9 cellular contexts compared by ENCODE assay signal in genomic region chr17:40112718-40113109, GRCh38. TPM values are rescaled to one million over a fixed set of nuclear protein-coding genes. Genes with fewer than 3 reads are reported as not detected.
A peak's percentile ranks its signal among the peaks of the same experiment; 100 is the strongest.
DNase-seq lines count a peak whose midpoint lies in the region; ATAC-seq and TF ChIP-seq lines count a peak whose summit lies in the region.
"Had no signal": no experiment of that assay in that cellular context is flagged by ENCODE, and none has a peak within 500 bp of the region (broad histone marks: within the 10 kb centered on the region; RNA-seq: fewer than 3 reads in every experiment).

No MANE protein-coding gene starts in this region.

- H3K27me3 ChIP-seq in dorsolateral prefrontal cortex (no peaks in the 10 kb centered on the region), vagina (no peaks in the 10 kb centered on the region)

- peaks cover 64% of the 10 kb centered on the region for H3K4me1 Mint-ChIP-seq in activated naive CD4-positive, alpha-beta T cell treated with anti-CD3 and anti-CD28 coated beads, Interleukin-2, amount 50 U/mL, for 24 hours
- H3K4me1 Mint-ChIP-seq in naive B cell, result peaks cover 36 to 57% (median 42%) of the 10 kb centered on the region in 3 donors

- no peak for TF ChIP-seq POLR2A in vagina (IDR thresholded peaks at IDR 0.05)

- H3K27ac ChIP-seq in dorsolateral prefrontal cortex, result peak overlapping the region; percentile 10 to 100 (median 98)
- peak overlapping the region; percentile 98 for H3K27ac ChIP-seq in vagina

- peak overlapping the region; percentile 85 for H3K4me3 Mint-ChIP-seq in activated naive CD4-positive, alpha-beta T cell treated with anti-CD3 and anti-CD28 coated beads, Interleukin-2, amount 50 U/mL, for 24 hours
- H3K4me3 Mint-ChIP-seq in naive B cell, result peak overlapping the region in 5 of 8 donors; percentile 51 to 90 (median 76)

- no peak for TF ChIP-seq CTCF in dorsolateral prefrontal cortex (IDR thresholded peaks at IDR 0.05 in 54 of 56, conservative IDR thresholded peaks at IDR 0.05 in 2 of 56; ENCODE audit: low read depth in 1 of 56, partially characterized antibody in 56 of 56)
- no peak for TF ChIP-seq CTCF in vagina (IDR thresholded peaks at IDR 0.05)

- peaks cover 70% of the 10 kb centered on the region for H3K4me1 ChIP-seq in vagina

- H3K4me3 ChIP-seq in dorsolateral prefrontal cortex (peak overlapping the region in 35 of 59 donors; percentile 44 to 77 (median 65)), vagina (peak overlapping the region; percentile 20 to 42)

- ATAC-seq in naive B cell (ENCODE audit: low read depth in 2 of 2), result no peak

- peak overlapping the region; percentile 90 for H3K27ac Mint-ChIP-seq in activated naive CD4-positive, alpha-beta T cell treated with anti-CD3 and anti-CD28 coated beads, Interleukin-2, amount 50 U/mL, for 24 hours
- peak overlapping the region in 5 of 6 donors; percentile 59 to 89 (median 73) for H3K27ac Mint-ChIP-seq in naive B cell

- H3K36me3 ChIP-seq in vagina, result no peaks in the 10 kb centered on the region

- intact Hi-C loops in dorsolateral prefrontal cortex (cut with DNase I), result loop anchor here (1.0 to 10.0 kb wide), 4 partner anchors 9 to 172 kb away; partner anchors contain the start of genes CDC6 (in 1 of the 2) and MSL1 (in 1 of the 2)
- intact Hi-C loops in vagina (cut with DNase I), result loop anchor here (2.0 to 5.0 kb wide), 2 partner anchors 56 to 95 kb away; partner anchors contain the start of gene CSF3

- DNase-seq in activated naive CD4-positive, alpha-beta T cell treated with Interleukin-2 at 50 U/mL for 16 hours, result no peak
- DNase-seq in dorsolateral prefrontal cortex (no peak), naive B cell (no peak), vagina (ENCODE audit: extremely low spot score in 2 of 2) (peak in 1 of 2 donors; percentile 94), amniotic stem cell (lab: John Stamatoyannopoulos, UW) (no peak), GOT3 (lab: John Stamatoyannopoulos, UW) (no peak), kidney glomerular epithelial cell (lab: John Stamatoyannopoulos, UW) (no peak)

- H3K9me3 ChIP-seq in vagina, result no peaks in the 10 kb centered on the region

- no peaks in the 10 kb centered on the region for H3K9me3 Mint-ChIP-seq in activated naive CD4-positive, alpha-beta T cell treated with anti-CD3 and anti-CD28 coated beads, Interleukin-2, amount 50 U/mL, for 24 hours
- no peaks in the 10 kb centered on the region for H3K9me3 Mint-ChIP-seq in naive B cell
- H3K9me3 Mint-ChIP-seq: T-helper 1 cell treated with Interleukin-12 subunit alpha and Interleukin-12 subunit beta and Interleukin-4 antibody, amounts not matched to agents 30 μg/mL and 1 μg/mL, for 36 hours had no signal

- no peaks in the 10 kb centered on the region for H3K27me3 Mint-ChIP-seq in activated naive CD4-positive, alpha-beta T cell treated with anti-CD3 and anti-CD28 coated beads, Interleukin-2, amount 50 U/mL, for 24 hours
- H3K27me3 Mint-ChIP-seq in naive B cell, result no peaks in the 10 kb centered on the region

- no peaks in the 10 kb centered on the region for H3K36me3 Mint-ChIP-seq in activated naive CD4-positive, alpha-beta T cell treated with anti-CD3 and anti-CD28 coated beads, Interleukin-2, amount 50 U/mL, for 24 hours
- H3K36me3 Mint-ChIP-seq in naive B cell, result no peaks in the 10 kb centered on the region

RNA-seq across cellular contexts. Expression of gene MSL1, which starts 9.1 kb away (rescaled TPM):
- total RNA-seq in dorsolateral prefrontal cortex (100 to 1,000 TPM in 116 of 120 experiments, 10 to 100 TPM in 4; 87.8 to 143 (median 120) TPM), vagina (62.4 TPM)
- 10 to 100 TPM in 2 of 6 donors, 1 to 10 TPM in 4; 7.7 to 13.1 (median 9.2) TPM for polyA plus RNA-seq in naive B cell (ENCODE audit: low read depth in 6 of 6)

RNA-seq across cellular contexts. Expression of gene NR1D1, which starts 12.3 kb away (rescaled TPM):
- total RNA-seq in dorsolateral prefrontal cortex (10 to 100 TPM; 26.9 to 97.0 (median 62.1) TPM), vagina (15.0 TPM)
- 1 to 10 TPM in 5 of 6 donors, not detected in 1; 1.1 to 2.9 (median 2.1) TPM for polyA plus RNA-seq in naive B cell (ENCODE audit: low read depth in 6 of 6)

RNA-seq across cellular contexts. Expression of gene CASC3, which starts 27.6 kb away (rescaled TPM):
- total RNA-seq in dorsolateral prefrontal cortex (100 to 1,000 TPM in 119 of 120 experiments, 10 to 100 TPM in 1; 95.0 to 216 (median 136) TPM), vagina (40.0 TPM)
- 10 to 100 TPM; 31.8 to 60.5 (median 44.5) TPM for polyA plus RNA-seq in naive B cell (ENCODE audit: low read depth in 6 of 6)

RNA-seq across cellular contexts. Expression of gene THRA, which starts 49.9 kb away (rescaled TPM):
- total RNA-seq in dorsolateral prefrontal cortex (100 to 1,000 TPM; 178 to 301 (median 231) TPM), vagina (40.3 TPM)
- 1 to 10 TPM; 1.9 to 5.3 (median 4.7) TPM for polyA plus RNA-seq in naive B cell (ENCODE audit: low read depth in 6 of 6)

RNA-seq across cellular contexts. Expression of gene MED24, which starts 58.5 kb away (rescaled TPM):
- total RNA-seq in dorsolateral prefrontal cortex (100 to 1,000 TPM in 59 of 120 experiments, 10 to 100 TPM in 61; 59.5 to 156 (median 99.1) TPM), vagina (106 TPM)
- polyA plus RNA-seq in naive B cell (ENCODE audit: low read depth in 6 of 6), result 10 to 100 TPM; 44.9 to 58.9 (median 47.6) TPM
